1 cellular context compared by ENCODE assay signal in genomic region chr16:10972108-10972955, GRCh38.
TF ChIP-seq lines count a peak whose summit lies in the region.

No MANE protein-coding gene starts in this region.

TF ChIP-seq in K562, 482 proteins besides CTCF, POLR2A, EP300 and RAD21 (continued from another document and continues in another):
- TF ChIP-seq GTF3C2 (IDR thresholded peaks at IDR 0.05; ENCODE audit: borderline replicate concordance, extremely low read depth, insufficient read length) (no peak), CREM (IDR thresholded peaks at IDR 0.05; ENCODE audit: low read depth) (peak; percentile 74), ZNF551 (CRISPR knock-in tag; IDR thresholded peaks at IDR 0.05) (no peak), ZSCAN29 (IDR thresholded peaks at IDR 0.05) (no peak), FOXK2 (conservative IDR thresholded peaks at IDR 0.05 in 1 of 2, IDR thresholded peaks at IDR 0.05 in 1 of 2; ENCODE audit: low read depth in 2 of 2) (peak; percentile 79 to 80), ZNF274 (IDR thresholded peaks at IDR 0.05; ENCODE audit: borderline replicate concordance, low read depth, low read length) (peak; percentile 73; the same call in 1 of the 2 replicates), MIER1 (IDR thresholded peaks at IDR 0.05; ENCODE audit: low read depth) (no peak), HMG20A (CRISPR knock-in tag; conservative IDR thresholded peaks at IDR 0.05) (no peak), ETV5 (CRISPR knock-in tag; IDR thresholded peaks at IDR 0.05; ENCODE audit: low read depth) (no peak), RBM22 (IDR thresholded peaks at IDR 0.05; ENCODE audit: low read depth, low read length, poor library complexity, severe bottlenecking) (no peak), MEIS2 (IDR thresholded peaks at IDR 0.05; ENCODE audit: partially characterized antibody) (peak; percentile 52), LEF1 (IDR thresholded peaks at IDR 0.05) (peak; percentile 94), PKNOX1 (IDR thresholded peaks at IDR 0.05) (peak; percentile 34; the same call in 1 of the 2 replicates), MCM3 (IDR thresholded peaks at IDR 0.05) (no peak), NR1H2 (CRISPR knock-in tag; IDR thresholded peaks at IDR 0.05) (no peak), ZNF280A (IDR thresholded peaks at IDR 0.05; ENCODE audit: low read depth, partially characterized antibody) (no peak), PCBP1 (IDR thresholded peaks at IDR 0.05; ENCODE audit: low read depth, low read length, poor library complexity, severe bottlenecking) (no peak), MXI1 (IDR thresholded peaks at IDR 0.05; ENCODE audit: low read depth, low read length) (0 out of 2 replicates have a peak, but pooled peaks have one; percentile 44), COPS2 (conservative IDR thresholded peaks at IDR 0.05) (no peak), CBX3 (IDR thresholded peaks at IDR 0.05; ENCODE audit: borderline replicate concordance in 1 of 2, low read length in 2 of 2) (peak in 1 of 2 experiments; percentile 59; a peak in 1 of 3 replicates), ZFX (CRISPR knock-in tag; IDR thresholded peaks at IDR 0.05) (0 out of 2 replicates have a peak, but pooled peaks have one; percentile 36), NFRKB (IDR thresholded peaks at IDR 0.05; ENCODE audit: low read depth) (peak; percentile 29; the same call in 1 of the 2 replicates), TAF1 (IDR thresholded peaks at IDR 0.05; ENCODE audit: control insufficient read depth, extremely low read depth, insufficient read depth, low read length, severe bottlenecking) (peak; percentile 41), ZNF280B (CRISPR knock-in tag; IDR thresholded peaks at IDR 0.05) (no peak), TOE1 (IDR thresholded peaks at IDR 0.05; ENCODE audit: borderline replicate concordance) (peak; percentile 84), TOE1 (CRISPR knock-in tag; IDR thresholded peaks at IDR 0.05; ENCODE audit: borderline replicate concordance, low read depth) (no peak), TAF15 (IDR thresholded peaks at IDR 0.05; ENCODE audit: low read depth, low read length) (no peak), FOXJ3 (CRISPR knock-in tag; IDR thresholded peaks at IDR 0.05) (no peak), RBM14 (IDR thresholded peaks at IDR 0.05; ENCODE audit: borderline replicate concordance, insufficient read depth, low read depth, low read length) (no peak), PHTF2 (CRISPR knock-in tag; IDR thresholded peaks at IDR 0.05) (no peak), MTF1 (CRISPR knock-in tag; IDR thresholded peaks at IDR 0.05; ENCODE audit: borderline replicate concordance) (no peak), MTA2 (IDR thresholded peaks at IDR 0.05; ENCODE audit: low read depth) (peak; percentile 99), U2AF2 (optimal IDR thresholded peaks at IDR 0.05; ENCODE audit: low read depth, low read length) (no peak), POLR2AphosphoS5 (IDR thresholded peaks at IDR 0.05; ENCODE audit: control insufficient read depth, insufficient read depth, low read depth, low read length) (peak; percentile 95), ARID2 (IDR thresholded peaks at IDR 0.05) (no peak), ZFPM2 (CRISPR knock-in tag; IDR thresholded peaks at IDR 0.05) (no peak), HCFC1 (IDR thresholded peaks at IDR 0.05; ENCODE audit: low read depth, low read length) (no peak), SIN3B (IDR thresholded peaks at IDR 0.05; ENCODE audit: low read depth) (no peak), BDP1 (IDR thresholded peaks at IDR 0.05; ENCODE audit: insufficient read depth, insufficient read length) (no peak), CBX2 (IDR thresholded peaks at IDR 0.05; ENCODE audit: insufficient read depth, low read length, poor library complexity, severe bottlenecking) (no peak)
- TF ChIP-seq, protein P1, sequence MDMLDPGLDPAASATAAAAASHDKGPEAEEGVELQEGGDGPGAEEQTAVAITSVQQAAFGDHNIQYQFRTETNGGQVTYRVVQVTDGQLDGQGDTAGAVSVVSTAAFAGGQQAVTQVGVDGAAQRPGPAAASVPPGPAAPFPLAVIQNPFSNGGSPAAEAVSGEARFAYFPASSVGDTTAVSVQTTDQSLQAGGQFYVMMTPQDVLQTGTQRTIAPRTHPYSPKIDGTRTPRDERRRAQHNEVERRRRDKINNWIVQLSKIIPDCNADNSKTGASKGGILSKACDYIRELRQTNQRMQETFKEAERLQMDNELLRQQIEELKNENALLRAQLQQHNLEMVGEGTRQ (CRISPR knock-in tag; IDR thresholded peaks at IDR 0.05) = no peak
- TF ChIP-seq, protein P2, sequence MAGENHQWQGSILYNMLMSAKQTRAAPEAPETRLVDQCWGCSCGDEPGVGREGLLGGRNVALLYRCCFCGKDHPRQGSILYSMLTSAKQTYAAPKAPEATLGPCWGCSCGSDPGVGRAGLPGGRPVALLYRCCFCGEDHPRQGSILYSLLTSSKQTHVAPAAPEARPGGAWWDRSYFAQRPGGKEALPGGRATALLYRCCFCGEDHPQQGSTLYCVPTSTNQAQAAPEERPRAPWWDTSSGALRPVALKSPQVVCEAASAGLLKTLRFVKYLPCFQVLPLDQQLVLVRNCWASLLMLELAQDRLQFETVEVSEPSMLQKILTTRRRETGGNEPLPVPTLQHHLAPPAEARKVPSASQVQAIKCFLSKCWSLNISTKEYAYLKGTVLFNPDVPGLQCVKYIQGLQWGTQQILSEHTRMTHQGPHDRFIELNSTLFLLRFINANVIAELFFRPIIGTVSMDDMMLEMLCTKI (IDR thresholded peaks at IDR 0.05; ENCODE audit: partially characterized antibody) = no peak
- TF ChIP-seq, protein P3, sequence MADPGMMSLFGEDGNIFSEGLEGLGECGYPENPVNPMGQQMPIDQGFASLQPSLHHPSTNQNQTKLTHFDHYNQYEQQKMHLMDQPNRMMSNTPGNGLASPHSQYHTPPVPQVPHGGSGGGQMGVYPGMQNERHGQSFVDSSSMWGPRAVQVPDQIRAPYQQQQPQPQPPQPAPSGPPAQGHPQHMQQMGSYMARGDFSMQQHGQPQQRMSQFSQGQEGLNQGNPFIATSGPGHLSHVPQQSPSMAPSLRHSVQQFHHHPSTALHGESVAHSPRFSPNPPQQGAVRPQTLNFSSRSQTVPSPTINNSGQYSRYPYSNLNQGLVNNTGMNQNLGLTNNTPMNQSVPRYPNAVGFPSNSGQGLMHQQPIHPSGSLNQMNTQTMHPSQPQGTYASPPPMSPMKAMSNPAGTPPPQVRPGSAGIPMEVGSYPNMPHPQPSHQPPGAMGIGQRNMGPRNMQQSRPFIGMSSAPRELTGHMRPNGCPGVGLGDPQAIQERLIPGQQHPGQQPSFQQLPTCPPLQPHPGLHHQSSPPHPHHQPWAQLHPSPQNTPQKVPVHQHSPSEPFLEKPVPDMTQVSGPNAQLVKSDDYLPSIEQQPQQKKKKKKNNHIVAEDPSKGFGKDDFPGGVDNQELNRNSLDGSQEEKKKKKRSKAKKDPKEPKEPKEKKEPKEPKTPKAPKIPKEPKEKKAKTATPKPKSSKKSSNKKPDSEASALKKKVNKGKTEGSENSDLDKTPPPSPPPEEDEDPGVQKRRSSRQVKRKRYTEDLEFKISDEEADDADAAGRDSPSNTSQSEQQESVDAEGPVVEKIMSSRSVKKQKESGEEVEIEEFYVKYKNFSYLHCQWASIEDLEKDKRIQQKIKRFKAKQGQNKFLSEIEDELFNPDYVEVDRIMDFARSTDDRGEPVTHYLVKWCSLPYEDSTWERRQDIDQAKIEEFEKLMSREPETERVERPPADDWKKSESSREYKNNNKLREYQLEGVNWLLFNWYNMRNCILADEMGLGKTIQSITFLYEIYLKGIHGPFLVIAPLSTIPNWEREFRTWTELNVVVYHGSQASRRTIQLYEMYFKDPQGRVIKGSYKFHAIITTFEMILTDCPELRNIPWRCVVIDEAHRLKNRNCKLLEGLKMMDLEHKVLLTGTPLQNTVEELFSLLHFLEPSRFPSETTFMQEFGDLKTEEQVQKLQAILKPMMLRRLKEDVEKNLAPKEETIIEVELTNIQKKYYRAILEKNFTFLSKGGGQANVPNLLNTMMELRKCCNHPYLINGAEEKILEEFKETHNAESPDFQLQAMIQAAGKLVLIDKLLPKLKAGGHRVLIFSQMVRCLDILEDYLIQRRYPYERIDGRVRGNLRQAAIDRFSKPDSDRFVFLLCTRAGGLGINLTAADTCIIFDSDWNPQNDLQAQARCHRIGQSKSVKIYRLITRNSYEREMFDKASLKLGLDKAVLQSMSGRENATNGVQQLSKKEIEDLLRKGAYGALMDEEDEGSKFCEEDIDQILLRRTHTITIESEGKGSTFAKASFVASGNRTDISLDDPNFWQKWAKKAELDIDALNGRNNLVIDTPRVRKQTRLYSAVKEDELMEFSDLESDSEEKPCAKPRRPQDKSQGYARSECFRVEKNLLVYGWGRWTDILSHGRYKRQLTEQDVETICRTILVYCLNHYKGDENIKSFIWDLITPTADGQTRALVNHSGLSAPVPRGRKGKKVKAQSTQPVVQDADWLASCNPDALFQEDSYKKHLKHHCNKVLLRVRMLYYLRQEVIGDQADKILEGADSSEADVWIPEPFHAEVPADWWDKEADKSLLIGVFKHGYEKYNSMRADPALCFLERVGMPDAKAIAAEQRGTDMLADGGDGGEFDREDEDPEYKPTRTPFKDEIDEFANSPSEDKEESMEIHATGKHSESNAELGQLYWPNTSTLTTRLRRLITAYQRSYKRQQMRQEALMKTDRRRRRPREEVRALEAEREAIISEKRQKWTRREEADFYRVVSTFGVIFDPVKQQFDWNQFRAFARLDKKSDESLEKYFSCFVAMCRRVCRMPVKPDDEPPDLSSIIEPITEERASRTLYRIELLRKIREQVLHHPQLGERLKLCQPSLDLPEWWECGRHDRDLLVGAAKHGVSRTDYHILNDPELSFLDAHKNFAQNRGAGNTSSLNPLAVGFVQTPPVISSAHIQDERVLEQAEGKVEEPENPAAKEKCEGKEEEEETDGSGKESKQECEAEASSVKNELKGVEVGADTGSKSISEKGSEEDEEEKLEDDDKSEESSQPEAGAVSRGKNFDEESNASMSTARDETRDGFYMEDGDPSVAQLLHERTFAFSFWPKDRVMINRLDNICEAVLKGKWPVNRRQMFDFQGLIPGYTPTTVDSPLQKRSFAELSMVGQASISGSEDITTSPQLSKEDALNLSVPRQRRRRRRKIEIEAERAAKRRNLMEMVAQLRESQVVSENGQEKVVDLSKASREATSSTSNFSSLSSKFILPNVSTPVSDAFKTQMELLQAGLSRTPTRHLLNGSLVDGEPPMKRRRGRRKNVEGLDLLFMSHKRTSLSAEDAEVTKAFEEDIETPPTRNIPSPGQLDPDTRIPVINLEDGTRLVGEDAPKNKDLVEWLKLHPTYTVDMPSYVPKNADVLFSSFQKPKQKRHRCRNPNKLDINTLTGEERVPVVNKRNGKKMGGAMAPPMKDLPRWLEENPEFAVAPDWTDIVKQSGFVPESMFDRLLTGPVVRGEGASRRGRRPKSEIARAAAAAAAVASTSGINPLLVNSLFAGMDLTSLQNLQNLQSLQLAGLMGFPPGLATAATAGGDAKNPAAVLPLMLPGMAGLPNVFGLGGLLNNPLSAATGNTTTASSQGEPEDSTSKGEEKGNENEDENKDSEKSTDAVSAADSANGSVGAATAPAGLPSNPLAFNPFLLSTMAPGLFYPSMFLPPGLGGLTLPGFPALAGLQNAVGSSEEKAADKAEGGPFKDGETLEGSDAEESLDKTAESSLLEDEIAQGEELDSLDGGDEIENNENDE (IDR thresholded peaks at IDR 0.05; ENCODE audit: low read depth, low read length) = no peak
